In the genomic region with DNA sequence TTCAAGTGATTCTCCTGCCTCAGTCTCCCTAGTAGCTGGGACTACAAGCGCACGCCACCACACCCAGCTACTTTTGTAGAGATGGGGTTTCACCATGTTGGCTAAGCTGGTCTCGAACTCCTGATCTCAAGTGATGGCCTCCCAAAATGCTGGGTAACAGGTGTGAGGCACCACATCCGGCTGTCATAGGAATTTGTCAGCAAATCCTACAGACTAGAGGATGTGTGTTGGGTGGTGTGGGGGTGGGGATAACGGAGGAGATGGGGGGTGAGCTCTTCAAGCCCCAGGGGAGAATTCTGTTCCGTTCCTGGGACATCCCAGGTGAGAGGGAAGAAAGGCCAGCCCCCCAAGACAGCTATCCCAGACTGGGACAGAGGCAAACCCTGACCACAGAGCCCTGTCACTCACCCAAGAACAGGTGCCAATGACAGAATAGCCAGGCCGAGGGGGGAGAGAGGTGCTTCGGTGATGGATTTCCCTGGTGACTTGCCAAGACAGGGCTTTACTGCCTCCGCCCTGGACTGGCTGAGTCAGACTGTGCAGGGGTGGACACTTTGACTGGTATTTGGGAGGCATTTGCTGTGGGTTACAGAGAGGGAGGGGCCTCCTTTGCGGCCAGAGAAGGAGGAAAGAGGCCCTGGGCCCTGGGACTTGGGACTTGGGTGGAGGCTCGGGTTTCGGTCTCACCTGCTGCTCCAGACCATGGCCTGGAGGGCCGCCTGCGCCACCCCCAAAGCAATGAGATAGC, we compare ENCODE assay signal across 10 cellular contexts. TPM values are rescaled to one million over a fixed set of nuclear protein-coding genes. Genes with fewer than 3 reads are reported as not detected.
DNase-seq lines count a peak whose midpoint lies in the region; ATAC-seq and TF ChIP-seq lines count a peak whose summit lies in the region.
"Had no signal": no experiment of that assay in that cellular context is flagged by ENCODE, and none has a peak within 500 bp of the region (broad histone marks: within the 10 kb centered on the region; RNA-seq: fewer than 3 reads in every experiment).

No MANE protein-coding gene starts in this region.

- BruUV-seq in A673 (replicated peaks; lab: Mats Ljungman, UMichigan): no TSS peak

- H3K27ac ChIP-seq in esophagus (ENCODE audit: low read depth in 2 of 2, low read length in 1 of 2) (peak overlapping the region; percentile 93 to 97), A673 (ENCODE audit: low read depth, low read length, poor library complexity, severe bottlenecking) (no peak overlapping the region)

- peaks cover 0 to 3% of the 10 kb centered on the region in 2 donors for H3K9me3 ChIP-seq in esophagus (ENCODE audit: control insufficient read depth in 2 of 2, insufficient read depth in 1 of 2, low read depth in 1 of 2, low read length in 1 of 2)
- no peaks in the 10 kb centered on the region for H3K9me3 ChIP-seq in skeletal muscle satellite cell (replicated peaks; ENCODE audit: low read length)
- H3K9me3 ChIP-seq in A673 (ENCODE audit: low read depth, low read length, poor library complexity, severe bottlenecking): no peaks in the 10 kb centered on the region

- peak overlapping the region; percentile 30 for H3K4me2 ChIP-seq in skeletal muscle satellite cell (ENCODE audit: low read length)

- POLR2A ChIA-PET in A673 (lab: Charles Lee; ENCODE audit: low non-redundant PET): no interaction called here

- no peak for ATAC-seq in left lobe of liver

- TF ChIP-seq CTCF in A673 (conservative IDR thresholded peaks at IDR 0.05; ENCODE audit: low read depth, low read length): no peak

- H3K9ac ChIP-seq in skeletal muscle satellite cell (ENCODE audit: low read depth, low read length): no peak overlapping the region

- H3K4me3 ChIP-seq in esophagus (ENCODE audit: low read depth in 1 of 2, low read length in 2 of 2): no peak overlapping the region
- H3K4me3 ChIP-seq in skeletal muscle satellite cell (ENCODE audit: low read length): no peak overlapping the region
- no peak overlapping the region for H3K4me3 ChIP-seq in A673 (ENCODE audit: low read depth, low read length, poor library complexity, severe bottlenecking)

- H3K27me3 ChIP-seq in esophagus (ENCODE audit: control insufficient read depth in 1 of 2, insufficient read depth in 2 of 2, low read length in 2 of 2) (no peaks in the 10 kb centered on the region), skeletal muscle satellite cell (ENCODE audit: control insufficient read depth, insufficient read depth, low read length) (peaks cover 44% of the 10 kb centered on the region), A673 (replicated peaks; ENCODE audit: insufficient read depth, low read depth, low read length, poor library complexity) (peaks cover 17% of the 10 kb centered on the region)

- 48 to 55% methylated on average over 12 to 14 of the region's 14 CpGs for WGBS in esophagus, 2 donors

- DNase-seq in DMS 273 (lab: John Stamatoyannopoulos, UW; ENCODE audit: unreplicated experiment): peak; percentile 35
- DNase-seq in DMS 273 treated with DMSO at 0.1 percent for 48 hours (lab: John Stamatoyannopoulos, UW): no peak
- DNase-seq in NCI-H226: peak; percentile 95
- DNase-seq in left lobe of liver (ENCODE audit: low spot score): no peak
- no peak for DNase-seq in A673 (ENCODE audit: low spot score)
- no peak for DNase-seq in dermis blood vessel endothelial cell
- DNase-seq: NK-92 treated with Interleukin-12 subunit alpha and Interleukin-12 subunit beta, amount 100 ng/mL, for 24 hours had no signal

- H3K4me1 ChIP-seq in esophagus (ENCODE audit: control insufficient read depth in 2 of 2, insufficient read depth in 2 of 2, low read length in 1 of 2): peaks cover 0 to 6% of the 10 kb centered on the region in 2 donors
- peaks cover 14% of the 10 kb centered on the region for H3K4me1 ChIP-seq in skeletal muscle satellite cell (ENCODE audit: control insufficient read depth, insufficient read depth, low read length)
- peaks cover 5% of the 10 kb centered on the region for H3K4me1 ChIP-seq in A673 (ENCODE audit: insufficient read depth, low read length, poor library complexity, severe bottlenecking)

- intact Hi-C loops in A673 (cut with micrococcal nuclease; ENCODE audit: unreplicated experiment): no loop called here

- H3K36me3 ChIP-seq in esophagus (ENCODE audit: control insufficient read depth in 2 of 2, insufficient read depth in 2 of 2, low read length in 1 of 2) (no peaks in the 10 kb centered on the region), skeletal muscle satellite cell (ENCODE audit: insufficient read depth, low read length) (no peaks in the 10 kb centered on the region), A673 (ENCODE audit: insufficient read depth, low read length, poor library complexity, severe bottlenecking) (no peaks in the 10 kb centered on the region)

- CTCF ChIA-PET in A673 (lab: Charles Lee): no interaction called here

RNA-seq across cellular contexts. Expression of gene EPS8L1, which starts 4.7 kb away (rescaled TPM):
- polyA plus RNA-seq in esophagus: 1,000 to 10,000 TPM in 1 of 2 donors, 100 to 1,000 TPM in 1; 578 to 1,427 TPM
- 1.5 and 1.7 TPM in 2 replicates for total RNA-seq in skeletal muscle satellite cell (2012; rRNA removed)
- 0.53 TPM for total RNA-seq in left lobe of liver
- total RNA-seq in A673 (2021): 7.7 and 10.2 TPM in 2 replicates
- total RNA-seq in dermis blood vessel endothelial cell: 12.6 and 15.6 TPM in 2 replicates

RNA-seq across cellular contexts. Expression of gene RDH13, which starts 8.0 kb away (rescaled TPM):
- polyA plus RNA-seq in esophagus: 10 to 100 TPM; 32.5 to 60.6 TPM
- total RNA-seq in skeletal muscle satellite cell (2012; rRNA removed): 11.4 and 14.2 TPM in 2 replicates
- 9.7 TPM for total RNA-seq in left lobe of liver
- 19.0 and 24.4 TPM in 2 replicates for total RNA-seq in A673 (2021)
- total RNA-seq in dermis blood vessel endothelial cell: 18.4 and 20.8 TPM in 2 replicates

RNA-seq across cellular contexts. Expression of gene GP6, which starts 32.9 kb away (rescaled TPM):
- 1 to 10 TPM in 1 of 2 donors, under 1 TPM in 1; 0.45 to 1.6 TPM for polyA plus RNA-seq in esophagus
- not detected in 2 replicates for total RNA-seq in skeletal muscle satellite cell (2012; rRNA removed)
- total RNA-seq in left lobe of liver (not detected), A673 (2021) (0.22 TPM in 1 of 2 replicates, not detected in the other), dermis blood vessel endothelial cell (not detected in 2 replicates)
- total RNA-seq: lung microvascular endothelial cell had no signal

RNA-seq across cellular contexts. Expression of gene PPP1R12C, which starts 46.5 kb away (rescaled TPM):
- polyA plus RNA-seq in esophagus: 100 to 1,000 TPM in 1 of 2 donors, 10 to 100 TPM in 1; 77.7 to 100 TPM
- total RNA-seq in skeletal muscle satellite cell (2012; rRNA removed): 42.4 and 51.5 TPM in 2 replicates
- total RNA-seq in left lobe of liver (46.5 TPM), A673 (2021) (85.7 and 94.6 TPM in 2 replicates), dermis blood vessel endothelial cell (37.4 and 40.3 TPM in 2 replicates)

Comparison
In these comparisons a context has a peak if more than half of its experiments do, and no peak if none do; other contexts are left out.
1. DNase-seq: peak in DMS 273 (single experiment) and NCI-H226 (single experiment); none in DMS 273 treated with DMSO at 0.1 percent for 48 hours (single experiment), left lobe of liver (single experiment), A673 (single experiment) and dermis blood vessel endothelial cell (single experiment).